Comparison of ENCODE assay signal across 1 cellular context in the genomic region with DNA sequence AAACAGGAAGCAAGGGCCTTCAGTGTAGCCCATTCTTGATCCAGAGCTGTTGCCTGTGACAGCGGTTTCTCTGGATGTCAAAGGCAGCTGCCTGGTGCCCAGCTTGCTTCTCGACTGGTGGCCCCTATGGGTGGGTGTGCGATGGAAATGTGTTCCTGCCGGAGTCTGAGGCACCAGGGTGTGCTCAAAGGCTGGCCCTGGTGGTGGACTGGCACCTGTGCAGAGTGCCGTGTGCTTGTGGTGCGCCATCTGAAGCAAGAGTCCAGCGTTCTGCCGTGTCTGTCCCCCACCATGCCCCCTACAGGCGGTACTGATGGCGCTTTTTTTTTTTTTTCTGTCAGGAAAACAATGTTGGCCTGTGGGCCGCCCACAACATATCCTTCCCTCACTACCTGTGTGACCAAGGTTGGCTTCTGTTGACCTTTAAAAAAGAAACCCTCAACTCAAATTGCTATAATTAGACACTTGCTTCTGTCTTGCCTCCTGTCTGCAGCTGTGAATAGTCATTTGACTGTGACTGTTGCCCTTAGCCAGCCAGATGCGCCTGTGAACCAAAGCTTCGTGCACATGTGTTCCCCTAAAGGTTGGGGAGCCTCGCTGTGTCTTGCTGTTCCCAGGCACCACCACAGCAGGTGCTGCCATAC.
TF ChIP-seq lines count a peak whose summit lies in the region.

No MANE protein-coding gene starts in this region.

TF ChIP-seq in H1, 55 proteins besides CTCF, POLR2A, EP300 and RAD21:
- TF ChIP-seq SIN3A (conservative IDR thresholded peaks at IDR 0.05 in 1 of 2, IDR thresholded peaks at IDR 0.05 in 1 of 2; ENCODE audit: low read depth in 1 of 2, low read length in 2 of 2) (peak in 1 of 2 experiments; percentile 59; a peak in 1 of 4 replicates), CBX5 (IDR thresholded peaks at IDR 0.05; ENCODE audit: low read depth, low read length) (no peak), CTBP2 (IDR thresholded peaks at IDR 0.05; ENCODE audit: borderline replicate concordance, insufficient read depth, insufficient read length, low read length) (no peak), MAFK (IDR thresholded peaks at IDR 0.05; ENCODE audit: low read depth, low read length) (no peak), POLR2AphosphoS5 (IDR thresholded peaks at IDR 0.05; ENCODE audit: low read depth, low read length) (peak; percentile 78), TAF1 (IDR thresholded peaks at IDR 0.05; ENCODE audit: low read depth, low read length) (0 out of 2 replicates have a peak, but pooled peaks have one; percentile 21), RXRA (IDR thresholded peaks at IDR 0.05; ENCODE audit: insufficient read depth, low read depth, low read length) (no peak)
- TF ChIP-seq, protein P1, sequence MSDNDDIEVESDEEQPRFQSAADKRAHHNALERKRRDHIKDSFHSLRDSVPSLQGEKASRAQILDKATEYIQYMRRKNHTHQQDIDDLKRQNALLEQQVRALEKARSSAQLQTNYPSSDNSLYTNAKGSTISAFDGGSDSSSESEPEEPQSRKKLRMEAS (IDR thresholded peaks at IDR 0.05): peak; percentile 22; the same call in 1 of the 2 replicates
- TF ChIP-seq, protein P2, sequence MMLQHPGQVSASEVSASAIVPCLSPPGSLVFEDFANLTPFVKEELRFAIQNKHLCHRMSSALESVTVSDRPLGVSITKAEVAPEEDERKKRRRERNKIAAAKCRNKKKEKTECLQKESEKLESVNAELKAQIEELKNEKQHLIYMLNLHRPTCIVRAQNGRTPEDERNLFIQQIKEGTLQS (IDR thresholded peaks at IDR 0.05; ENCODE audit: insufficient read depth, low read depth, low read length): no peak
- TF ChIP-seq, protein P3, sequence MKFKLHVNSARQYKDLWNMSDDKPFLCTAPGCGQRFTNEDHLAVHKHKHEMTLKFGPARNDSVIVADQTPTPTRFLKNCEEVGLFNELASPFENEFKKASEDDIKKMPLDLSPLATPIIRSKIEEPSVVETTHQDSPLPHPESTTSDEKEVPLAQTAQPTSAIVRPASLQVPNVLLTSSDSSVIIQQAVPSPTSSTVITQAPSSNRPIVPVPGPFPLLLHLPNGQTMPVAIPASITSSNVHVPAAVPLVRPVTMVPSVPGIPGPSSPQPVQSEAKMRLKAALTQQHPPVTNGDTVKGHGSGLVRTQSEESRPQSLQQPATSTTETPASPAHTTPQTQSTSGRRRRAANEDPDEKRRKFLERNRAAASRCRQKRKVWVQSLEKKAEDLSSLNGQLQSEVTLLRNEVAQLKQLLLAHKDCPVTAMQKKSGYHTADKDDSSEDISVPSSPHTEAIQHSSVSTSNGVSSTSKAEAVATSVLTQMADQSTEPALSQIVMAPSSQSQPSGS (IDR thresholded peaks at IDR 0.05; ENCODE audit: low read length): no peak
